In genomic region chr6:114272582-114272981, GRCh38 we compare ENCODE assay signal across 21 cellular contexts.
"Had no signal": no experiment of that assay in that cellular context is flagged by ENCODE, and none has a peak within 500 bp of the region (broad histone marks: within the 10 kb centered on the region; RNA-seq: fewer than 3 reads in every experiment).

No MANE protein-coding gene starts in this region.

- H3K27me3 Mint-ChIP-seq: T-cell had no signal

- H3K27ac ChIP-seq: HL-60 had no signal

- H3K4me2 ChIP-seq: SK-N-SH had no signal

- H3K9me2 ChIP-seq: SK-N-SH had no signal

- DNase-seq: KBM-7, MG63, NCI-H1092, NCI-H1105 treated with DMSO at 0.1 percent for 48 hours, NCI-H1417 treated with DMSO at 0.1 percent for 48 hours, NCI-H187, NCI-H2029, NCI-H2081 treated with DMSO at 0.1 percent for 48 hours, NCI-H2171, NCI-H226, NCI-H446, NCI-H510A, NCI-H524 treated with DMSO at 0.1 percent for 48 hours, NCI-H69, NCI-H774, Right ventricle myocardium superior, RPMI8226, SK-N-SH, SW 1271, T-cell had no signal

- H3K4me1 Mint-ChIP-seq: T-cell had no signal

- H3K9me3 ChIP-seq: MG63, SK-N-SH had no signal

- ATAC-seq: T-cell had no signal

- H3K36me3 ChIP-seq: MG63 had no signal

- H3K36me3 Mint-ChIP-seq: T-cell had no signal

- H3K4me3 Mint-ChIP-seq: T-cell had no signal

- H3K4me3 ChIP-seq: MG63 had no signal

- H3K27ac Mint-ChIP-seq: T-cell had no signal

- H3K27me3 ChIP-seq: MG63 had no signal
